ENCODE assay signal across 15 cellular contexts in genomic region chr3:44893097-44893496, GRCh38.
DNase-seq lines count a peak whose midpoint lies in the region; ATAC-seq and TF ChIP-seq lines count a peak whose summit lies in the region.
"Had no signal": no experiment of that assay in that cellular context is flagged by ENCODE, and none has a peak within 500 bp of the region (broad histone marks: within the 10 kb centered on the region; RNA-seq: fewer than 3 reads in every experiment).

No MANE protein-coding gene starts in this region.

- no peak overlapping the region for H3K4me3 ChIP-seq in AG04449 (ENCODE audit: low read depth, low read length)
- H3K4me3 ChIP-seq: mucosa of descending colon, prostate gland had no signal

- DNase-seq in AG04449 (ENCODE audit: low read depth, low spot score) (peak; percentile 45), HS-5 (ENCODE audit: low read depth) (peak; percentile 63), astrocyte of the hippocampus (ENCODE audit: low read depth, low spot score) (peak; percentile 62), hepatic stellate cell (ENCODE audit: low spot score) (peak; percentile 70), NCI-H2196 (lab: John Stamatoyannopoulos, UW; ENCODE audit: unreplicated experiment) (no peak), NCI-H2171 (lab: John Stamatoyannopoulos, UW) (no peak), NCI-H1048 (lab: John Stamatoyannopoulos, UW) (no peak)
- DNase-seq: activated CD4-positive, alpha-beta T cell treated with anti-CD3 and anti-CD28 coated beads, Interleukin-2, amount 50 U/mL, for 4 hours; DMS79 treated with DMSO at 0.1 percent for 48 hours; mucosa of descending colon; NCI-H345; stimulated activated CD4-positive, alpha-beta T cell treated with anti-CD3 and anti-CD28 coated beads, Interleukin-2, amount 100 ng/mL, for 24 hours; T-helper 9 cell had no signal

- CTCF ChIA-PET in AG04449 (lab: Yijun Ruan, JAX), result interaction anchor here (2.5 kb wide), 1 partner anchor 21 kb away, joined by 12 read pairs; no protein-coding TSS in a partner anchor

- POLR2A ChIA-PET in AG04449 (lab: Yijun Ruan, JAX), result interaction anchor here (0.6 to 1.0 kb wide), 2 partner anchors 9 to 832 kb away, joined by 3 read pairs; no protein-coding TSS in a partner anchor

- TF ChIP-seq CTCF in AG04449 (IDR thresholded peaks at IDR 0.05; ENCODE audit: insufficient read depth, low read length, missing control alignments), result no peak

- ATAC-seq in HG02870 (IDR thresholded peaks at IDR 0.05; ENCODE audit: unreplicated experiment), result no peak
- ATAC-seq: mucosa of descending colon had no signal

Comparison
In these comparisons a context has a peak if more than half of its experiments do, and no peak if none do; other contexts are left out.
1. DNase-seq: peak in AG04449 (single experiment), HS-5 (single experiment), astrocyte of the hippocampus (single experiment) and hepatic stellate cell (single experiment); none in NCI-H2196 (single experiment), NCI-H2171 (single experiment) and NCI-H1048 (single experiment).